ENCODE assay signal across 8 cellular contexts in genomic region chr17:22268912-22269220, GRCh38.
"Had no signal": no experiment of that assay in that cellular context is flagged by ENCODE, and none has a peak within 500 bp of the region (broad histone marks: within the 10 kb centered on the region; RNA-seq: fewer than 3 reads in every experiment).

No MANE protein-coding gene starts in this region.

- DNase-seq: GM23248, GOT3, H7, HFFc6 had no signal

- FAIRE-seq: HepG2 had no signal

- H3K36me3 ChIP-seq: HAP-1 had no signal

- H3K27ac ChIP-seq: GM23248, HL-60 had no signal

- H3K4me3 ChIP-seq: GM23248, HAP-1 had no signal

- H2AFZ ChIP-seq: GM23248 had no signal

- ATAC-seq: HCT116, HepG2 had no signal

- H3K9ac ChIP-seq: GM23248 had no signal

- H3K9me3 ChIP-seq: HAP-1 had no signal

- H3K4me1 ChIP-seq: HAP-1 had no signal
